31 cellular contexts compared by ENCODE assay signal in the genomic region with DNA sequence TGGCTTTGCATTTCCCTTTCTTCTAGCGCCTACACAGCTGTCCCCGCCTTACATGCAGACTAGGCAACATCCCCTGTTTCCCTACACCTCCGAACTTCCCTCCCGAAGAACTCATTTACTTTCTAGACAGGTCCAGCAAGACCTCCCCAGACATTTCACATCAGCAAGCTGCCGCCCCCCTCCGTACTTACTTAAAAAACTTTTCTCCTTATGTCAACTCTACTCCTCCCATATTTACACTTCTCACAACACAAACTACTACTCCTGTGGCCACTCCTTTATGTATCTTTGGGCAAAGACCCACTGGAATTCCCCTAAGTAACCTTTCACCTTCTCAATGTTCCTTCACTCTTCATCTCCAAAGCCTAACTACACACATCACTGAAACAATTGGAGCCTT.
"Had no signal": no experiment of that assay in that cellular context is flagged by ENCODE, and none has a peak within 500 bp of the region (broad histone marks: within the 10 kb centered on the region; RNA-seq: fewer than 3 reads in every experiment).

No MANE protein-coding gene starts in this region.

- H3K4me1 Mint-ChIP-seq: activated B cell treated with CpG ODN at 0.5 μM for 24 hours; activated T-helper 17 cell treated with anti-CD3 and anti-CD28 coated beads, Interleukin-2, amount 50 U/mL, for 72 hours; central memory CD8-positive, alpha-beta T cell had no signal

- H3K36me3 Mint-ChIP-seq: activated naive CD8-positive, alpha-beta T cell had no signal

- H3K9me3 ChIP-seq: esophagus muscularis mucosa, gastrocnemius medialis had no signal

- H3K27ac ChIP-seq: brain microvascular endothelial cell, esophagus muscularis mucosa, foreskin keratinocyte, gastrocnemius medialis, WERI-Rb-1 had no signal

- H3K27me3 Mint-ChIP-seq: activated CD8-positive, alpha-beta T cell treated with anti-CD3 and anti-CD28 coated beads for 36 hours; activated naive CD8-positive, alpha-beta T cell; activated T-helper 17 cell treated with anti-CD3 and anti-CD28 coated beads, Interleukin-2, amount 50 U/mL, for 72 hours had no signal

- H3K27ac Mint-ChIP-seq: activated B cell treated with CpG ODN at 0.5 μM for 24 hours; activated CD8-positive, alpha-beta T cell treated with anti-CD3 and anti-CD28 coated beads for 36 hours; activated naive CD8-positive, alpha-beta T cell; activated T-helper 17 cell treated with anti-CD3 and anti-CD28 coated beads, Interleukin-2, amount 50 U/mL, for 72 hours; effector memory CD8-positive, alpha-beta T cell; T-helper 17 cell; T-helper 2 cell treated with Interferon-gamma antibody and Interleukin-4, amounts not matched to agents 5 μg/mL and 100 μg/mL, for 36 hours had no signal

- H3K4me1 ChIP-seq: esophagus muscularis mucosa, foreskin keratinocyte, gastrocnemius medialis had no signal

- H3K4me3 ChIP-seq: esophagus muscularis mucosa, gastrocnemius medialis had no signal

- DNase-seq: activated B cell treated with CpG ODN at 0.5 μM for 24 hours; activated CD4-positive, alpha-beta T cell treated with anti-CD3 and anti-CD28 coated beads for 48 hours; activated CD4-positive, alpha-beta T cell treated with anti-CD3 and anti-CD28 coated beads, Interleukin-2, amount 50 U/mL, for 1 hour; activated CD4-positive, alpha-beta T cell treated with anti-CD3 and anti-CD28 coated beads, Interleukin-2, amount 50 U/mL, for 48 hours; activated CD8-positive, alpha-beta memory T cell treated with anti-CD3 and anti-CD28 coated beads for 24 hours; activated CD8-positive, alpha-beta T cell treated with anti-CD3 and anti-CD28 coated beads for 36 hours; activated effector memory CD4-positive, alpha-beta T cell treated with Interleukin-2 at 50 U/mL for 16 hours; activated gamma-delta T cell treated with Interleukin-2 at 50 U/mL for 16 hours; activated naive CD4-positive, alpha-beta T cell treated with anti-CD3 and anti-CD28 coated beads, Interleukin-2, amount 50 U/mL, for 16 hours; activated naive CD4-positive, alpha-beta T cell treated with Interleukin-2 at 50 U/mL for 16 hours; activated T-cell treated with anti-CD3 and anti-CD28 coated beads, Interleukin-2, amount 50 U/mL, for 4 hours; amniotic stem cell; anterior cingulate cortex; brain microvascular endothelial cell; cortex of kidney; dermis blood vessel endothelial cell; effector CD4-positive, alpha-beta T cell; effector memory CD8-positive, alpha-beta T cell; erythroblast; foreskin keratinocyte; gastrocnemius medialis; T-helper 1 cell; T-helper 17 cell; T1000; WERI-Rb-1 had no signal

- H3K9me3 Mint-ChIP-seq: activated B cell treated with CpG ODN at 0.5 μM for 24 hours; activated CD8-positive, alpha-beta T cell treated with anti-CD3 and anti-CD28 coated beads for 36 hours; activated T-cell treated with anti-CD3 and anti-CD28 coated beads, Interleukin-2, amount 50 U/mL, for 4 hours; activated T-helper 17 cell treated with anti-CD3 and anti-CD28 coated beads, Interleukin-2, amount 50 U/mL, for 72 hours; central memory CD8-positive, alpha-beta T cell; effector memory CD8-positive, alpha-beta T cell; T-helper 2 cell treated with Interferon-gamma antibody and Interleukin-4, amounts not matched to agents 5 μg/mL and 100 μg/mL, for 36 hours had no signal

- H3K27me3 ChIP-seq: brain microvascular endothelial cell, gastrocnemius medialis had no signal

- H3K36me3 ChIP-seq: brain microvascular endothelial cell, esophagus muscularis mucosa, gastrocnemius medialis, WERI-Rb-1 had no signal

- ATAC-seq: activated CD4-positive, CD25-positive, alpha-beta regulatory T cell treated with anti-CD3 and anti-CD28 coated beads, Interleukin-2, amount 50 U/mL, for 24 hours; activated CD8-positive, alpha-beta T cell treated with anti-CD3 and anti-CD28 coated beads for 36 hours; activated T-cell treated with anti-CD3 and anti-CD28 coated beads, Interleukin-2, amount 50 U/mL, for 4 hours; activated T-helper 17 cell treated with anti-CD3 and anti-CD28 coated beads, Interleukin-2, amount 50 U/mL, for 72 hours; effector memory CD8-positive, alpha-beta T cell; foreskin keratinocyte; gastrocnemius medialis; T-helper 17 cell had no signal

- H3K4me3 Mint-ChIP-seq: activated B cell treated with CpG ODN at 0.5 μM for 24 hours; activated CD8-positive, alpha-beta T cell treated with anti-CD3 and anti-CD28 coated beads for 36 hours; activated naive CD8-positive, alpha-beta T cell; activated T-cell treated with anti-CD3 and anti-CD28 coated beads, Interleukin-2, amount 50 U/mL, for 4 hours; activated T-helper 17 cell treated with anti-CD3 and anti-CD28 coated beads, Interleukin-2, amount 50 U/mL, for 72 hours; central memory CD8-positive, alpha-beta T cell; effector memory CD8-positive, alpha-beta T cell; T-helper 17 cell; T-helper 2 cell treated with Interferon-gamma antibody and Interleukin-4, amounts not matched to agents 5 μg/mL and 100 μg/mL, for 36 hours had no signal
